In genomic region chr12:112170376-112170775, GRCh38 we compare ENCODE assay signal across 8 cellular contexts. TPM values are rescaled to one million over a fixed set of nuclear protein-coding genes. Genes with fewer than 3 reads are reported as not detected.
A peak's percentile ranks its signal among the peaks of the same experiment; 100 is the strongest.
DNase-seq lines count a peak whose midpoint lies in the region; ATAC-seq and TF ChIP-seq lines count a peak whose summit lies in the region.

No MANE protein-coding gene starts in this region.

- H3K9me3 Mint-ChIP-seq in CD4-positive, alpha-beta memory T cell: no peaks in the 10 kb centered on the region

- no peak overlapping the region for H3K27ac ChIP-seq in CD4-positive, alpha-beta memory T cell (ENCODE audit: low read depth, low read length)

- H3K36me3 ChIP-seq in CD4-positive, alpha-beta memory T cell (ENCODE audit: insufficient read depth, low read length): peaks cover 4% of the 10 kb centered on the region

- H3K27me3 ChIP-seq in CD4-positive, alpha-beta memory T cell (ENCODE audit: insufficient read depth, low read length): no peaks in the 10 kb centered on the region

- POLR2A ChIA-PET in CD4-positive, alpha-beta memory T cell (lab: Charles Lee; ENCODE audit: partially characterized antibody): interaction anchor here (0.6 to 1.4 kb wide), 2 partner anchors 16 to 61 kb away, joined by 3 to 4 read pairs; partner anchors contain the start of gene NAA25

- CTCF ChIA-PET in CD4-positive, alpha-beta memory T cell (lab: Charles Lee; ENCODE audit: partially characterized antibody): interaction anchor here (1.6 kb wide), 1 partner anchor 14 kb away, joined by 4 read pairs; no protein-coding TSS in a partner anchor

- no peak overlapping the region for H3K4me3 ChIP-seq in CD4-positive, alpha-beta memory T cell (ENCODE audit: low read length in 2 of 2)

- H3K27me3 Mint-ChIP-seq in CD4-positive, alpha-beta memory T cell: no peaks in the 10 kb centered on the region

- ATAC-seq in GM18517 (IDR thresholded peaks at IDR 0.05; ENCODE audit: unreplicated experiment): no peak
- ATAC-seq in HG02571 (IDR thresholded peaks at IDR 0.05; ENCODE audit: unreplicated experiment): no peak
- no peak for ATAC-seq in GM18502 (IDR thresholded peaks at IDR 0.05; ENCODE audit: poor library complexity, unreplicated experiment)

- H3K4me1 Mint-ChIP-seq in CD4-positive, alpha-beta memory T cell: peaks cover 1 to 8% (median 5%) of the 10 kb centered on the region in 4 donors

- H3K9me3 ChIP-seq in CD4-positive, alpha-beta memory T cell (ENCODE audit: control insufficient read depth in 1 of 2, low read length in 2 of 2): no peaks in the 10 kb centered on the region

- peak overlapping the region in 6 of 7 donors; percentile 21 to 70 (median 52) for H3K27ac Mint-ChIP-seq in CD4-positive, alpha-beta memory T cell

- H3K36me3 Mint-ChIP-seq in CD4-positive, alpha-beta memory T cell: peaks cover 15 to 36% of the 10 kb centered on the region in 2 donors

- DNase-seq in CD4-positive, alpha-beta memory T cell: peak in 2 of 5 donors; percentile 5 to 18
- DNase-seq in activated T-cell treated with anti-CD3 and anti-CD28 coated beads, Interleukin-2, amount 50 U/mL, for 1 hour: peak; percentile 29
- DNase-seq in islet precursor cell (peak; percentile 67), occipital lobe (lab: John Stamatoyannopoulos, UW) (no peak)

- no peak overlapping the region for H3K4me3 Mint-ChIP-seq in CD4-positive, alpha-beta memory T cell

- TF ChIP-seq RAD21 in Ishikawa (IDR thresholded peaks at IDR 0.05; ENCODE audit: low read depth): peak; percentile 49

- TF ChIP-seq EP300 in Ishikawa (IDR thresholded peaks at IDR 0.05; ENCODE audit: borderline replicate concordance): no peak

- peaks cover 4% of the 10 kb centered on the region for H3K4me1 ChIP-seq in CD4-positive, alpha-beta memory T cell (ENCODE audit: insufficient read depth, low read length)

- intact Hi-C loops in CD4-positive, alpha-beta memory T cell (cut with micrococcal nuclease): no loop called here

TF ChIP-seq in Ishikawa, 13 proteins besides CTCF, POLR2A, EP300 and RAD21:
- TF ChIP-seq TAF1 (IDR thresholded peaks at IDR 0.05; ENCODE audit: low read depth) (no peak), USF1 (IDR thresholded peaks at IDR 0.05) (no peak), MAX (IDR thresholded peaks at IDR 0.05) (no peak), EGR1 (IDR thresholded peaks at IDR 0.05) (no peak), YY1 (IDR thresholded peaks at IDR 0.05; ENCODE audit: low read depth) (no peak), CREB1 (IDR thresholded peaks at IDR 0.05; ENCODE audit: low read depth) (no peak), ZBTB7A (IDR thresholded peaks at IDR 0.05; ENCODE audit: low read depth) (no peak), CEBPB (IDR thresholded peaks at IDR 0.05) (no peak)

RNA-seq across cellular contexts. Expression of gene TRAFD1, which starts 45.0 kb away (rescaled TPM):
- total RNA-seq in CD4-positive, alpha-beta memory T cell: 10 to 100 TPM; 38.7 to 42.7 TPM
- 10 to 100 TPM; 60.4 to 71.2 TPM for polyA plus RNA-seq in CD4-positive, alpha-beta memory T cell
- total RNA-seq in occipital lobe: 46.5 TPM
